Comparison of ENCODE assay signal across 1 cellular context in the genomic region with DNA sequence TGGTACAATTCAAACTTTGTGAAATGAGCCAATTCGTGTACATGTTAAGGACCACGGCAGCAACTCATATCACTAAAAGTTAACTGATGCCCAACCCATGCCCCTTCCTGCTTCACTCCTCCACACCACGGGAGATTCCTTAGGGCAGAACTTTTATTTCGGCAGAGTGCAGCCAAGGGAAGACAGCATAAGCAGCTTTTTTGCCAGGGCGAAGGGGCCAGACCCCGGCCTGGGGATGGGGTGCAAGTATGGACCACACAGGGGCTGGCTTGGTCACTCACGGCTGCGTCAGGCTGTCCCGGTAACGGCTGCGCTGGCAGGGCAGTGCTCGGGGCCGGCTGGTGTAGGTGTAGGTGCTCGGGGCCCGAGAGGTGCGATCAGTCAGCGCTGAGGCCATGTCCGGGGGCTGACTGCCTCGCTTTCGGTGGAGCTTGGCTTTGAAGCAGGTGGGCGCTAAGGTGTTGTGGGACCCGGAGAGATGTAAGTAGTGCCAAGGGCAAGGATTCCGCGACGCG.
TF ChIP-seq lines count a peak whose summit lies in the region.

No MANE protein-coding gene starts in this region.

TF ChIP-seq in HepG2, 621 proteins besides CTCF, POLR2A, EP300 and RAD21 (continued from another document and continues in another):
- TF ChIP-seq, protein P1, sequence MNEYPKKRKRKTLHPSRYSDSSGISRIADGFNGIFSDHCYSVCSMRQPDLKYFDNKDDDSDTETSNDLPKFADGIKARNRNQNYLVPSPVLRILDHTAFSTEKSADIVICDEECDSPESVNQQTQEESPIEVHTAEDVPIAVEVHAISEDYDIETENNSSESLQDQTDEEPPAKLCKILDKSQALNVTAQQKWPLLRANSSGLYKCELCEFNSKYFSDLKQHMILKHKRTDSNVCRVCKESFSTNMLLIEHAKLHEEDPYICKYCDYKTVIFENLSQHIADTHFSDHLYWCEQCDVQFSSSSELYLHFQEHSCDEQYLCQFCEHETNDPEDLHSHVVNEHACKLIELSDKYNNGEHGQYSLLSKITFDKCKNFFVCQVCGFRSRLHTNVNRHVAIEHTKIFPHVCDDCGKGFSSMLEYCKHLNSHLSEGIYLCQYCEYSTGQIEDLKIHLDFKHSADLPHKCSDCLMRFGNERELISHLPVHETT (CRISPR knock-in tag; conservative IDR thresholded peaks at IDR 0.05) = no peak
- TF ChIP-seq ATAD3A (CRISPR knock-in tag; IDR thresholded peaks at IDR 0.05) (no peak), ZNF550 (CRISPR knock-in tag; IDR thresholded peaks at IDR 0.05; ENCODE audit: borderline replicate concordance) (0 out of 2 replicates have a peak, but pooled peaks have one; percentile 66), ZKSCAN1 (IDR thresholded peaks at IDR 0.05; ENCODE audit: low read length) (no peak), SRSF4 (IDR thresholded peaks at IDR 0.05; ENCODE audit: low read depth, low read length, poor library complexity, severe bottlenecking) (no peak), ASH2L (IDR thresholded peaks at IDR 0.05; ENCODE audit: insufficient read length, low read depth, low read length) (no peak), SIX1 (CRISPR knock-in tag; IDR thresholded peaks at IDR 0.05; ENCODE audit: borderline replicate concordance) (no peak), MTA1 (CRISPR knock-in tag; IDR thresholded peaks at IDR 0.05; ENCODE audit: borderline replicate concordance) (no peak), SKI (IDR thresholded peaks at IDR 0.05; ENCODE audit: partially characterized antibody) (no peak), ZNF713 (CRISPR knock-in tag; IDR thresholded peaks at IDR 0.05) (0 out of 2 replicates have a peak, but pooled peaks have one; percentile 26), TRIM24 (CRISPR knock-in tag; IDR thresholded peaks at IDR 0.05) (no peak), DR1 (CRISPR knock-in tag; IDR thresholded peaks at IDR 0.05) (no peak), KDM5B (CRISPR knock-in tag; IDR thresholded peaks at IDR 0.05; ENCODE audit: borderline replicate concordance) (no peak), ZNF615 (CRISPR knock-in tag; IDR thresholded peaks at IDR 0.05; ENCODE audit: borderline replicate concordance) (no peak), HNRNPK (IDR thresholded peaks at IDR 0.05; ENCODE audit: low read depth, low read length, poor library complexity, severe bottlenecking) (no peak), TEAD2 (CRISPR knock-in tag; IDR thresholded peaks at IDR 0.05) (no peak), ZNF143 (CRISPR knock-in tag; IDR thresholded peaks at IDR 0.05) (no peak), ZBTB42 (CRISPR knock-in tag; IDR thresholded peaks at IDR 0.05) (no peak), ZNF598 (CRISPR knock-in tag; IDR thresholded peaks at IDR 0.05; ENCODE audit: borderline replicate concordance) (peak; percentile 7; the same call in 1 of the 2 replicates), EED (CRISPR knock-in tag; IDR thresholded peaks at IDR 0.05) (no peak), BRCA1 (CRISPR knock-in tag; IDR thresholded peaks at IDR 0.05) (no peak), SOX13 (IDR thresholded peaks at IDR 0.05) (no peak), SOX13 (CRISPR knock-in tag; conservative IDR thresholded peaks at IDR 0.05 in 1 of 2, IDR thresholded peaks at IDR 0.05 in 1 of 2) (no peak), TBX3 (IDR thresholded peaks at IDR 0.05; ENCODE audit: borderline replicate concordance) (no peak), ETV6 (CRISPR knock-in tag; conservative IDR thresholded peaks at IDR 0.05) (no peak), SMYD3 (CRISPR knock-in tag; IDR thresholded peaks at IDR 0.05) (no peak), ZNF772 (CRISPR knock-in tag; IDR thresholded peaks at IDR 0.05) (no peak), ZNF749 (CRISPR knock-in tag; IDR thresholded peaks at IDR 0.05; ENCODE audit: borderline replicate concordance) (no peak), ZNF781 (CRISPR knock-in tag; IDR thresholded peaks at IDR 0.05; ENCODE audit: borderline replicate concordance, not compliant biosample characterization) (no peak), RARG (CRISPR knock-in tag; IDR thresholded peaks at IDR 0.05; ENCODE audit: low read depth) (no peak), ZNF7 (CRISPR knock-in tag; IDR thresholded peaks at IDR 0.05) (no peak), JDP2 (CRISPR knock-in tag; IDR thresholded peaks at IDR 0.05; ENCODE audit: borderline replicate concordance) (no peak), ZNF720 (CRISPR knock-in tag; IDR thresholded peaks at IDR 0.05) (0 out of 2 replicates have a peak, but pooled peaks have one; percentile 43), RAD51 (IDR thresholded peaks at IDR 0.05; ENCODE audit: borderline replicate concordance) (no peak), NKX3-1 (CRISPR knock-in tag; IDR thresholded peaks at IDR 0.05) (no peak), SRSF9 (IDR thresholded peaks at IDR 0.05; ENCODE audit: borderline replicate concordance, insufficient read depth, low read depth, low read length, poor library complexity, severe bottlenecking) (no peak), NCOA5 (CRISPR knock-in tag; IDR thresholded peaks at IDR 0.05) (no peak), ARNT2 (CRISPR knock-in tag; IDR thresholded peaks at IDR 0.05; ENCODE audit: low read depth) (no peak)
- TF ChIP-seq, protein P2, sequence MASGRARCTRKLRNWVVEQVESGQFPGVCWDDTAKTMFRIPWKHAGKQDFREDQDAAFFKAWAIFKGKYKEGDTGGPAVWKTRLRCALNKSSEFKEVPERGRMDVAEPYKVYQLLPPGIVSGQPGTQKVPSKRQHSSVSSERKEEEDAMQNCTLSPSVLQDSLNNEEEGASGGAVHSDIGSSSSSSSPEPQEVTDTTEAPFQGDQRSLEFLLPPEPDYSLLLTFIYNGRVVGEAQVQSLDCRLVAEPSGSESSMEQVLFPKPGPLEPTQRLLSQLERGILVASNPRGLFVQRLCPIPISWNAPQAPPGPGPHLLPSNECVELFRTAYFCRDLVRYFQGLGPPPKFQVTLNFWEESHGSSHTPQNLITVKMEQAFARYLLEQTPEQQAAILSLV (CRISPR knock-in tag; IDR thresholded peaks at IDR 0.05; ENCODE audit: borderline replicate concordance) = no peak
- TF ChIP-seq, protein P3, sequence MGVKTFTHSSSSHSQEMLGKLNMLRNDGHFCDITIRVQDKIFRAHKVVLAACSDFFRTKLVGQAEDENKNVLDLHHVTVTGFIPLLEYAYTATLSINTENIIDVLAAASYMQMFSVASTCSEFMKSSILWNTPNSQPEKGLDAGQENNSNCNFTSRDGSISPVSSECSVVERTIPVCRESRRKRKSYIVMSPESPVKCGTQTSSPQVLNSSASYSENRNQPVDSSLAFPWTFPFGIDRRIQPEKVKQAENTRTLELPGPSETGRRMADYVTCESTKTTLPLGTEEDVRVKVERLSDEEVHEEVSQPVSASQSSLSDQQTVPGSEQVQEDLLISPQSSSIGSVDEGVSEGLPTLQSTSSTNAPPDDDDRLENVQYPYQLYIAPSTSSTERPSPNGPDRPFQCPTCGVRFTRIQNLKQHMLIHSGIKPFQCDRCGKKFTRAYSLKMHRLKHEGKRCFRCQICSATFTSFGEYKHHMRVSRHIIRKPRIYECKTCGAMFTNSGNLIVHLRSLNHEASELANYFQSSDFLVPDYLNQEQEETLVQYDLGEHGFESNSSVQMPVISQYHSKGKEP (CRISPR knock-in tag; IDR thresholded peaks at IDR 0.05) = no peak
- TF ChIP-seq, protein P4, sequence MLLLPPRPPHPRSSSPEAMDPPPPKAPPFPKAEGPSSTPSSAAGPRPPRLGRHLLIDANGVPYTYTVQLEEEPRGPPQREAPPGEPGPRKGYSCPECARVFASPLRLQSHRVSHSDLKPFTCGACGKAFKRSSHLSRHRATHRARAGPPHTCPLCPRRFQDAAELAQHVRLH (CRISPR knock-in tag; IDR thresholded peaks at IDR 0.05; ENCODE audit: borderline replicate concordance, low read depth) = no peak
- TF ChIP-seq, protein P5, sequence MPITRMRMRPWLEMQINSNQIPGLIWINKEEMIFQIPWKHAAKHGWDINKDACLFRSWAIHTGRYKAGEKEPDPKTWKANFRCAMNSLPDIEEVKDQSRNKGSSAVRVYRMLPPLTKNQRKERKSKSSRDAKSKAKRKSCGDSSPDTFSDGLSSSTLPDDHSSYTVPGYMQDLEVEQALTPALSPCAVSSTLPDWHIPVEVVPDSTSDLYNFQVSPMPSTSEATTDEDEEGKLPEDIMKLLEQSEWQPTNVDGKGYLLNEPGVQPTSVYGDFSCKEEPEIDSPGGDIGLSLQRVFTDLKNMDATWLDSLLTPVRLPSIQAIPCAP (CRISPR knock-in tag; IDR thresholded peaks at IDR 0.05; ENCODE audit: low read depth) = no peak
- TF ChIP-seq, protein P6, sequence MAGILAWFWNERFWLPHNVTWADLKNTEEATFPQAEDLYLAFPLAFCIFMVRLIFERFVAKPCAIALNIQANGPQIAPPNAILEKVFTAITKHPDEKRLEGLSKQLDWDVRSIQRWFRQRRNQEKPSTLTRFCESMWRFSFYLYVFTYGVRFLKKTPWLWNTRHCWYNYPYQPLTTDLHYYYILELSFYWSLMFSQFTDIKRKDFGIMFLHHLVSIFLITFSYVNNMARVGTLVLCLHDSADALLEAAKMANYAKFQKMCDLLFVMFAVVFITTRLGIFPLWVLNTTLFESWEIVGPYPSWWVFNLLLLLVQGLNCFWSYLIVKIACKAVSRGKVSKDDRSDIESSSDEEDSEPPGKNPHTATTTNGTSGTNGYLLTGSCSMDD (CRISPR knock-in tag; IDR thresholded peaks at IDR 0.05) = peak; percentile 75; the same call in 1 of the 2 replicates
- TF ChIP-seq, protein P7, sequence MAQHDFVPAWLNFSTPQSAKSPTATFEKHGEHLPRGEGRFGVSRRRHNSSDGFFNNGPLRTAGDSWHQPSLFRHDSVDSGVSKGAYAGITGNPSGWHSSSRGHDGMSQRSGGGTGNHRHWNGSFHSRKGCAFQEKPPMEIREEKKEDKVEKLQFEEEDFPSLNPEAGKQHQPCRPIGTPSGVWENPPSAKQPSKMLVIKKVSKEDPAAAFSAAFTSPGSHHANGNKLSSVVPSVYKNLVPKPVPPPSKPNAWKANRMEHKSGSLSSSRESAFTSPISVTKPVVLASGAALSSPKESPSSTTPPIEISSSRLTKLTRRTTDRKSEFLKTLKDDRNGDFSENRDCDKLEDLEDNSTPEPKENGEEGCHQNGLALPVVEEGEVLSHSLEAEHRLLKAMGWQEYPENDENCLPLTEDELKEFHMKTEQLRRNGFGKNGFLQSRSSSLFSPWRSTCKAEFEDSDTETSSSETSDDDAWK (CRISPR knock-in tag; IDR thresholded peaks at IDR 0.05) = no peak
- TF ChIP-seq, protein P8, sequence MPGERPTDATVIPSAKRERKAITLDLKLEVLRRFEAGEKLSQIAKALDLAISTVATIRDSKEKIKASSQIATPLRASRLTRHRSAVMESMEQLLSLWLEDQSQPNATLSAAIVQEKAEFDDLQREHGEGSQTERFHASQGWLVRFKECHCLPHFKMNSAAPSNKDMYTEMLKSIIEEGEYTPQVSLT (CRISPR knock-in tag; IDR thresholded peaks at IDR 0.05; ENCODE audit: borderline replicate concordance, low read depth) = no peak
- TF ChIP-seq, protein P9, sequence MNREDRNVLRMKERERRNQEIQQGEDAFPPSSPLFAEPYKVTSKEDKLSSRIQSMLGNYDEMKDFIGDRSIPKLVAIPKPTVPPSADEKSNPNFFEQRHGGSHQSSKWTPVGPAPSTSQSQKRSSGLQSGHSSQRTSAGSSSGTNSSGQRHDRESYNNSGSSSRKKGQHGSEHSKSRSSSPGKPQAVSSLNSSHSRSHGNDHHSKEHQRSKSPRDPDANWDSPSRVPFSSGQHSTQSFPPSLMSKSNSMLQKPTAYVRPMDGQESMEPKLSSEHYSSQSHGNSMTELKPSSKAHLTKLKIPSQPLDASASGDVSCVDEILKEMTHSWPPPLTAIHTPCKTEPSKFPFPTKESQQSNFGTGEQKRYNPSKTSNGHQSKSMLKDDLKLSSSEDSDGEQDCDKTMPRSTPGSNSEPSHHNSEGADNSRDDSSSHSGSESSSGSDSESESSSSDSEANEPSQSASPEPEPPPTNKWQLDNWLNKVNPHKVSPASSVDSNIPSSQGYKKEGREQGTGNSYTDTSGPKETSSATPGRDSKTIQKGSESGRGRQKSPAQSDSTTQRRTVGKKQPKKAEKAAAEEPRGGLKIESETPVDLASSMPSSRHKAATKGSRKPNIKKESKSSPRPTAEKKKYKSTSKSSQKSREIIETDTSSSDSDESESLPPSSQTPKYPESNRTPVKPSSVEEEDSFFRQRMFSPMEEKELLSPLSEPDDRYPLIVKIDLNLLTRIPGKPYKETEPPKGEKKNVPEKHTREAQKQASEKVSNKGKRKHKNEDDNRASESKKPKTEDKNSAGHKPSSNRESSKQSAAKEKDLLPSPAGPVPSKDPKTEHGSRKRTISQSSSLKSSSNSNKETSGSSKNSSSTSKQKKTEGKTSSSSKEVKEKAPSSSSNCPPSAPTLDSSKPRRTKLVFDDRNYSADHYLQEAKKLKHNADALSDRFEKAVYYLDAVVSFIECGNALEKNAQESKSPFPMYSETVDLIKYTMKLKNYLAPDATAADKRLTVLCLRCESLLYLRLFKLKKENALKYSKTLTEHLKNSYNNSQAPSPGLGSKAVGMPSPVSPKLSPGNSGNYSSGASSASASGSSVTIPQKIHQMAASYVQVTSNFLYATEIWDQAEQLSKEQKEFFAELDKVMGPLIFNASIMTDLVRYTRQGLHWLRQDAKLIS (CRISPR knock-in tag; IDR thresholded peaks at IDR 0.05) = no peak
- TF ChIP-seq, protein P10, sequence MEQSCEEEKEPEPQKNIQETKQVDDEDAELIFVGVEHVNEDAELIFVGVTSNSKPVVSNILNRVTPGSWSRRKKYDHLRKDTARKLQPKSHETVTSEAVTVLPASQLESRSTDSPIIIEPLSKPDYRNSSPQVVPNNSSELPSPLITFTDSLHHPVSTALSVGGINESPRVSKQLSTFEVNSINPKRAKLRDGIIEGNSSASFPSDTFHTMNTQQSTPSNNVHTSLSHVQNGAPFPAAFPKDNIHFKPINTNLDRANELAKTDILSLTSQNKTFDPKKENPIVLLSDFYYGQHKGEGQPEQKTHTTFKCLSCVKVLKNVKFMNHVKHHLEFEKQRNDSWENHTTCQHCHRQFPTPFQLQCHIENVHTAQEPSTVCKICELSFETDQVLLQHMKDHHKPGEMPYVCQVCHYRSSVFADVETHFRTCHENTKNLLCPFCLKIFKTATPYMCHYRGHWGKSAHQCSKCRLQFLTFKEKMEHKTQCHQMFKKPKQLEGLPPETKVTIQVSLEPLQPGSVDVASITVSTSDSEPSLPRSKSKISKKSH (CRISPR knock-in tag; IDR thresholded peaks at IDR 0.05; ENCODE audit: borderline replicate concordance) = no peak
- TF ChIP-seq, protein P11, sequence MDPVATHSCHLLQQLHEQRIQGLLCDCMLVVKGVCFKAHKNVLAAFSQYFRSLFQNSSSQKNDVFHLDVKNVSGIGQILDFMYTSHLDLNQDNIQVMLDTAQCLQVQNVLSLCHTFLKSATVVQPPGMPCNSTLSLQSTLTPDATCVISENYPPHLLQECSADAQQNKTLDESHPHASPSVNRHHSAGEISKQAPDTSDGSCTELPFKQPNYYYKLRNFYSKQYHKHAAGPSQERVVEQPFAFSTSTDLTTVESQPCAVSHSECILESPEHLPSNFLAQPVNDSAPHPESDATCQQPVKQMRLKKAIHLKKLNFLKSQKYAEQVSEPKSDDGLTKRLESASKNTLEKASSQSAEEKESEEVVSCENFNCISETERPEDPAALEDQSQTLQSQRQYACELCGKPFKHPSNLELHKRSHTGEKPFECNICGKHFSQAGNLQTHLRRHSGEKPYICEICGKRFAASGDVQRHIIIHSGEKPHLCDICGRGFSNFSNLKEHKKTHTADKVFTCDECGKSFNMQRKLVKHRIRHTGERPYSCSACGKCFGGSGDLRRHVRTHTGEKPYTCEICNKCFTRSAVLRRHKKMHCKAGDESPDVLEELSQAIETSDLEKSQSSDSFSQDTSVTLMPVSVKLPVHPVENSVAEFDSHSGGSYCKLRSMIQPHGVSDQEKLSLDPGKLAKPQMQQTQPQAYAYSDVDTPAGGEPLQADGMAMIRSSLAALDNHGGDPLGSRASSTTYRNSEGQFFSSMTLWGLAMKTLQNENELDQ (CRISPR knock-in tag; IDR thresholded peaks at IDR 0.05; ENCODE audit: borderline replicate concordance) = peak; percentile 72; the same call in 1 of the 2 replicates
